In genomic region chr21:41830145-41830707, GRCh38 we compare ENCODE assay signal across 2 cellular contexts.
A peak's percentile ranks its signal among the peaks of the same experiment; 100 is the strongest.
TF ChIP-seq lines count a peak whose summit lies in the region.

No MANE protein-coding gene starts in this region.

TF ChIP-seq in IMR-90, 13 proteins besides CTCF, POLR2A, EP300 and RAD21:
- TF ChIP-seq SMC3 (IDR thresholded peaks at IDR 0.05; ENCODE audit: low read depth, low read length) (no peak), MAFK (IDR thresholded peaks at IDR 0.05; ENCODE audit: low read depth, low read length) (no peak), CEBPB (IDR thresholded peaks at IDR 0.05; ENCODE audit: low read depth, low read length) (no peak), MXI1 (IDR thresholded peaks at IDR 0.05; ENCODE audit: borderline replicate concordance, low read depth, low read length) (no peak), FOS (IDR thresholded peaks at IDR 0.05; ENCODE audit: low read depth, low read length) (no peak), BHLHE40 (IDR thresholded peaks at IDR 0.05; ENCODE audit: low read depth, low read length) (no peak), RCOR1 (IDR thresholded peaks at IDR 0.05; ENCODE audit: insufficient replicate concordance, low read length) (no peak), ELK1 (IDR thresholded peaks at IDR 0.05; ENCODE audit: borderline replicate concordance, low read depth, low read length) (no peak), MAZ (IDR thresholded peaks at IDR 0.05; ENCODE audit: borderline replicate concordance, low read depth, low read length) (no peak), CHD1 (IDR thresholded peaks at IDR 0.05; ENCODE audit: low read depth, low read length) (no peak), RFX5 (IDR thresholded peaks at IDR 0.05; ENCODE audit: low read depth, low read length) (no peak), NFE2L2 (IDR thresholded peaks at IDR 0.05; ENCODE audit: low read depth, low read length) (no peak), USF2 (IDR thresholded peaks at IDR 0.05; ENCODE audit: low read depth, low read length) (no peak)

TF ChIP-seq in GM12878, 131 proteins besides CTCF, POLR2A, EP300 and RAD21:
- TF ChIP-seq NBN (IDR thresholded peaks at IDR 0.05) = 0 out of 2 replicates have a peak, but pooled peaks have one; percentile 33
- no peak for TF ChIP-seq IRF3 (IDR thresholded peaks at IDR 0.05)
- peak; percentile 41; the same call in 1 of the 2 replicates for TF ChIP-seq HDGF (IDR thresholded peaks at IDR 0.05)
- no peak for TF ChIP-seq SRF (IDR thresholded peaks at IDR 0.05; ENCODE audit: low read depth in 2 of 2, low read length in 2 of 2)
